ENCODE assay signal across 1 cellular context in genomic region chr5:142151436-142152382, GRCh38.
TF ChIP-seq lines count a peak whose summit lies in the region.

No MANE protein-coding gene starts in this region.

TF ChIP-seq in HCT116, 20 proteins besides CTCF, POLR2A, EP300 and RAD21:
- TF ChIP-seq CBX3 (IDR thresholded peaks at IDR 0.05; ENCODE audit: low read depth): no peak
- TF ChIP-seq CEBPB (IDR thresholded peaks at IDR 0.05; ENCODE audit: low read depth): no peak
- no peak for TF ChIP-seq REST (IDR thresholded peaks at IDR 0.05; ENCODE audit: low read depth)
- TF ChIP-seq SP1 (IDR thresholded peaks at IDR 0.05; ENCODE audit: low read depth): no peak
- no peak for TF ChIP-seq EGR1 (IDR thresholded peaks at IDR 0.05; ENCODE audit: low read depth)
- TF ChIP-seq JUND (IDR thresholded peaks at IDR 0.05): no peak
- no peak for TF ChIP-seq FOSL1 (IDR thresholded peaks at IDR 0.05; ENCODE audit: low read depth)
- no peak for TF ChIP-seq ZNF274 (IDR thresholded peaks at IDR 0.05; ENCODE audit: low read depth, low read length)
- TF ChIP-seq ZBTB33 (IDR thresholded peaks at IDR 0.05; ENCODE audit: extremely low read depth, insufficient replicate concordance, low read length): no peak
- no peak for TF ChIP-seq EZH2phosphoT487 (IDR thresholded peaks at IDR 0.05; ENCODE audit: borderline replicate concordance)
- no peak for TF ChIP-seq SRF (IDR thresholded peaks at IDR 0.05; ENCODE audit: low read depth)
- TF ChIP-seq ATF3 (IDR thresholded peaks at IDR 0.05): no peak
